In genomic region chr18:46810481-46811000, GRCh38 we compare ENCODE assay signal across 23 cellular contexts. TPM values are rescaled to one million over a fixed set of nuclear protein-coding genes. Genes with fewer than 3 reads are reported as not detected.
"Had no signal": no experiment of that assay in that cellular context is flagged by ENCODE, and none has a peak within 500 bp of the region (broad histone marks: within the 10 kb centered on the region; RNA-seq: fewer than 3 reads in every experiment).

No MANE protein-coding gene starts in this region.

- H3K27ac ChIP-seq: epithelial cell of prostate, esophagus muscularis mucosa, gastroesophageal sphincter, testis, tibial nerve, upper lobe of right lung, vagina had no signal

- H3K9me3 ChIP-seq: esophagus muscularis mucosa, gastroesophageal sphincter, testis, tibial nerve, upper lobe of right lung, vagina had no signal

- H3K4me1 ChIP-seq: esophagus muscularis mucosa, gastroesophageal sphincter, testis, tibial nerve, upper lobe of right lung, vagina had no signal

- H3K4me3 Mint-ChIP-seq: naive B cell; nephron; stimulated activated naive B cell treated with anti-CD40 and anti-IgM and Interleukin-4, amounts not matched to agents 10 μg/mL and 1 μg/mL and 100 μg/mL, for 72 hours; stimulated activated naive CD8-positive, alpha-beta T cell treated with anti-CD3 and anti-CD28 coated beads, Interleukin-15, amount 100 ng/mL, for 72 hours had no signal

- H3K27me3 ChIP-seq: esophagus muscularis mucosa, gastroesophageal sphincter, testis, tibial nerve, upper lobe of right lung, vagina had no signal

- DNase-seq: effector memory CD4-positive, alpha-beta T cell; foreskin fibroblast; glutamatergic neuron; left colon; left ventricle myocardium superior; mesenchymal stem cell; midbrain; naive B cell; posterior cingulate gyrus; stimulated activated CD4-positive, alpha-beta T cell treated with anti-CD3 and anti-CD28 coated beads, Interleukin-2, amount 100 ng/mL, for 24 hours; stimulated activated CD4-positive, alpha-beta T cell treated with anti-CD3 and anti-CD28 coated beads, Interleukin-4, amount 100 ng/mL, for 4 hours; stimulated activated naive B cell treated with anti-CD40 and anti-IgM and Interleukin-4, amounts not matched to agents 10 μg/mL and 1 μg/mL and 100 μg/mL, for 72 hours; stimulated activated naive CD8-positive, alpha-beta T cell treated with anti-CD3 and anti-CD28 coated beads, Interleukin-15, amount 100 ng/mL, for 72 hours; testis; upper lobe of right lung had no signal

- H3K36me3 ChIP-seq: esophagus muscularis mucosa, upper lobe of right lung, vagina had no signal

- H3K4me1 Mint-ChIP-seq: nephron; stimulated activated naive B cell treated with anti-CD40 and anti-IgM and Interleukin-4, amounts not matched to agents 10 μg/mL and 1 μg/mL and 100 μg/mL, for 72 hours; stimulated activated naive CD8-positive, alpha-beta T cell treated with anti-CD3 and anti-CD28 coated beads, Interleukin-15, amount 100 ng/mL, for 72 hours had no signal

- H3K27ac Mint-ChIP-seq: naive B cell; nephron; stimulated activated naive B cell treated with anti-CD40 and anti-IgM and Interleukin-4, amounts not matched to agents 10 μg/mL and 1 μg/mL and 100 μg/mL, for 72 hours; stimulated activated naive CD8-positive, alpha-beta T cell treated with anti-CD3 and anti-CD28 coated beads, Interleukin-15, amount 100 ng/mL, for 72 hours had no signal

- H3K4me3 ChIP-seq: esophagus muscularis mucosa, gastroesophageal sphincter, lung, testis, tibial nerve, upper lobe of right lung, vagina had no signal

- H3K27me3 Mint-ChIP-seq: naive B cell; stimulated activated naive B cell treated with anti-CD40 and anti-IgM and Interleukin-4, amounts not matched to agents 10 μg/mL and 1 μg/mL and 100 μg/mL, for 72 hours; stimulated activated naive CD8-positive, alpha-beta T cell treated with anti-CD3 and anti-CD28 coated beads, Interleukin-15, amount 100 ng/mL, for 72 hours had no signal

- H3K9me3 Mint-ChIP-seq: naive B cell; nephron; stimulated activated naive B cell treated with anti-CD40 and anti-IgM and Interleukin-4, amounts not matched to agents 10 μg/mL and 1 μg/mL and 100 μg/mL, for 72 hours; stimulated activated naive CD8-positive, alpha-beta T cell treated with anti-CD3 and anti-CD28 coated beads, Interleukin-15, amount 100 ng/mL, for 72 hours had no signal

RNA-seq across cellular contexts. Expression of gene ST8SIA5, which starts 53.7 kb away (rescaled TPM):
- total RNA-seq: pulmonary artery endothelial cell, tibial nerve, upper lobe of right lung, vagina had no signal
